16 cellular contexts compared by ENCODE assay signal in genomic region chr17:32298298-32298697, GRCh38. TPM values are rescaled to one million over a fixed set of nuclear protein-coding genes. Genes with fewer than 3 reads are reported as not detected.
DNase-seq lines count a peak whose midpoint lies in the region; ATAC-seq, FAIRE-seq and TF ChIP-seq lines count a peak whose summit lies in the region.
"Had no signal": no experiment of that assay in that cellular context is flagged by ENCODE, and none has a peak within 500 bp of the region (broad histone marks: within the 10 kb centered on the region; RNA-seq: fewer than 3 reads in every experiment).

No MANE protein-coding gene starts in this region.

- H3K27ac ChIP-seq in VCaP (peak overlapping the region; percentile 91), HepG2 (ENCODE audit: extremely low read length, insufficient read depth, low read length) (no peak overlapping the region)
- H3K27ac ChIP-seq: breast epithelium, testis had no signal

- WGBS in HepG2 (ENCODE audit: low lambda C conversion rate) = 30% methylated on average over 4 of the region's 6 CpGs

- ATAC-seq in HepG2 = peak; percentile 41
- ATAC-seq in stimulated activated naive CD8-positive, alpha-beta T cell treated with anti-CD3 and anti-CD28 coated beads, Interleukin-15, Interleukin-2, amounts not matched to agents 100 U/mL and 50 U/mL, for 24 hours = no peak
- ATAC-seq: SK-N-SH treated with all-trans-retinoic acid at 6 μM for 48 hours had no signal

- H3K4me2 ChIP-seq in HepG2 (ENCODE audit: low read depth, low read length) = peak overlapping the region; percentile 66; the same call in 1 of the 2 replicates

- TF ChIP-seq POLR2A in HepG2 (IDR thresholded peaks at IDR 0.05; ENCODE audit: insufficient read depth in 1 of 2, low read depth in 2 of 2, low read length in 2 of 2) = no peak

- H4K20me1 ChIP-seq in HepG2 (ENCODE audit: insufficient read depth, low read length) = no peaks in the 10 kb centered on the region

- peaks cover 41% of the 10 kb centered on the region for H3K4me1 ChIP-seq in HepG2 (ENCODE audit: insufficient read depth, low read length)
- H3K4me1 ChIP-seq: breast epithelium had no signal

- H3K27me3 ChIP-seq in HepG2 (ENCODE audit: control insufficient read depth in 1 of 2, insufficient read depth in 2 of 2, low read length in 2 of 2) = peaks cover 0 to 1% of the 10 kb centered on the region in 2 experiments; a peak in 2 of 5 replicates
- no peaks in the 10 kb centered on the region for H3K27me3 ChIP-seq in H7 (ENCODE audit: control insufficient read depth, insufficient read depth, low read length)
- H3K27me3 ChIP-seq: breast epithelium, testis had no signal

- DNase-seq in AG10803 (ENCODE audit: low read depth) (peak; percentile 29), ELR (ENCODE audit: low read depth) (peak; percentile 4), HepG2 (ENCODE audit: low spot score) (no peak), H7 (no peak), LoVo (ENCODE audit: low spot score) (no peak)
- no peak for DNase-seq in stimulated activated CD4-positive, alpha-beta T cell treated with anti-CD3 and anti-CD28 coated beads, Interleukin-4, amount 100 ng/mL, for 1 hour
- DNase-seq in stimulated activated naive CD8-positive, alpha-beta T cell treated with anti-CD3 and anti-CD28 coated beads, Interleukin-15, Interleukin-2, amounts not matched to agents 100 U/mL and 50 U/mL, for 24 hours = no peak
- DNase-seq: Karpas-422; NCI-H1417 treated with DMSO at 0.1 percent for 48 hours; stimulated activated CD4-positive, alpha-beta T cell treated with anti-CD3 and anti-CD28 coated beads, Interleukin-4, amount 100 ng/mL, for 24 hours; stimulated activated CD8-positive, alpha-beta memory T cell treated with anti-CD3 and anti-CD28 coated beads, Interleukin-4, amount 100 ng/mL, for 48 hours; testis had no signal

- FAIRE-seq in HepG2 (lab: Jason Lieb, UNC) = peak; percentile 23

- H3K9ac ChIP-seq in HepG2 (ENCODE audit: insufficient read depth, low read depth, low read length) = no peak overlapping the region

- TF ChIP-seq RAD21 in HepG2 (CRISPR knock-in tag; IDR thresholded peaks at IDR 0.05) = no peak

- no peak for TF ChIP-seq CTCF in AG10803 (conservative IDR thresholded peaks at IDR 0.05; ENCODE audit: low read length)
- TF ChIP-seq CTCF in VCaP (conservative IDR thresholded peaks at IDR 0.05) = peak; percentile 39; the same call in 1 of the 2 replicates
- TF ChIP-seq CTCF in HepG2 (CRISPR knock-in tag; IDR thresholded peaks at IDR 0.05) = no peak

- CTCF ChIA-PET in HepG2 (lab: Yijun Ruan, JAX; ENCODE audit: low intra/inter-chr PET ratio, low total read pairs) = no interaction called here

- H3K79me2 ChIP-seq in HepG2 (ENCODE audit: insufficient read depth, low read length) = no peaks in the 10 kb centered on the region

- intact Hi-C loops in HepG2 (cut with micrococcal nuclease; ENCODE audit: unreplicated experiment) = no loop called here

- no peak for TF ChIP-seq EP300 in HepG2 (IDR thresholded peaks at IDR 0.05; ENCODE audit: low read depth in 2 of 2, low read length in 2 of 2)
- TF ChIP-seq EP300 in HepG2 (CRISPR knock-in tag; IDR thresholded peaks at IDR 0.05; ENCODE audit: borderline replicate concordance) = no peak

- H3K9me3 ChIP-seq in HepG2 (ENCODE audit: low read length) = no peaks in the 10 kb centered on the region
- H3K9me3 ChIP-seq: breast epithelium, testis had no signal

- H2AFZ ChIP-seq in HepG2 (ENCODE audit: low read length) = no peak overlapping the region

- H3K36me3 ChIP-seq in HepG2 (replicated peaks in 1 of 2; ENCODE audit: control insufficient read depth in 1 of 2, insufficient read depth in 2 of 2, low read length in 2 of 2) (no peaks in the 10 kb centered on the region), H7 (replicated peaks; ENCODE audit: control insufficient read depth, insufficient read depth, low read length) (no peaks in the 10 kb centered on the region)
- H3K36me3 ChIP-seq: breast epithelium had no signal

- in situ Hi-C loops in HepG2 (cut with HindIII; ENCODE audit: extremely low pct_ligation_motif_present, low pct_unique_long_range_greater_than_20kb) = no loop called here

- BruUV-seq in HepG2 (replicated peaks; lab: Mats Ljungman, UMichigan) = no TSS peak

- POLR2A ChIA-PET in HepG2 (lab: Yijun Ruan, JAX) = no interaction called here

- H3K4me3 ChIP-seq in AG10803 (ENCODE audit: low read length) = no peak overlapping the region
- 0 out of 6 replicates have a peak overlapping the region, but pooled peaks of 1 of the 3 experiments have one; percentile 43 for H3K4me3 ChIP-seq in HepG2 (replicated peaks in 1 of 3; ENCODE audit: insufficient read depth in 1 of 3, low read depth in 2 of 3, low read length in 3 of 3)
- H3K4me3 ChIP-seq in H7 (ENCODE audit: insufficient read depth, low read depth, low read length) = no peak overlapping the region
- H3K4me3 ChIP-seq: breast epithelium, testis had no signal

RNA-seq across cellular contexts. Expression of gene RHBDL3, which starts 32.7 kb away (rescaled TPM):
- total RNA-seq in HepG2 (2016; rRNA removed; fragmentation: Illumina TruSeq; extraction: Trizol) = 0.09 TPM in 1 of 2 replicates, not detected in the other
- 0.18 and 0.30 TPM in 2 replicates for total RNA-seq in HepG2 (2016; cell fraction: cytosol; rRNA removed; fragmentation: Illumina TruSeq; extraction: Trizol; ENCODE audit: low read depth)
- total RNA-seq in HepG2 (2016; cell fraction: insoluble cytoplasmic fraction; rRNA removed; fragmentation: Illumina TruSeq; extraction: Trizol) = 0.11 TPM in 1 of 2 replicates, not detected in the other
- 0.07 and 0.15 TPM in 2 replicates for total RNA-seq in HepG2 (2016; cell fraction: membrane; rRNA removed; fragmentation: Illumina TruSeq; extraction: Trizol)
- 0.13 and 0.19 TPM in 2 replicates for total RNA-seq in HepG2 (2016; cell fraction: nucleus; rRNA removed; fragmentation: Illumina TruSeq; extraction: Trizol)
- polyA plus RNA-seq in HepG2 (2011; rRNA removed) = 0.04 TPM in 1 of 2 replicates, not detected in the other
- 0.07 TPM in 1 of 2 replicates, not detected in the other for polyA plus RNA-seq in HepG2 (2011; cell fraction: cytosol; rRNA removed)
- polyA plus RNA-seq in HepG2 (2011; cell fraction: nucleus; rRNA removed) = not detected in 2 replicates
- polyA plus RNA-seq in HepG2 (2012) = 0.07 TPM in 1 of 2 replicates, not detected in the other
- 0.24 and 0.34 TPM in 2 replicates for polyA plus RNA-seq in HepG2 (2016; cell fraction: cytosol; fragmentation: Illumina TruSeq; extraction: Trizol; ENCODE audit: low read depth)
- polyA plus RNA-seq in HepG2 (2016; cell fraction: insoluble cytoplasmic fraction; fragmentation: Illumina TruSeq; extraction: Trizol; ENCODE audit: low read depth) = not detected in 2 replicates
- polyA plus RNA-seq in HepG2 (2016; cell fraction: membrane; fragmentation: Illumina TruSeq; extraction: Trizol; ENCODE audit: low read depth) = 0.19 and 0.24 TPM in 2 replicates
- polyA plus RNA-seq in HepG2 (2016; cell fraction: nucleus; fragmentation: Illumina TruSeq; extraction: Trizol; ENCODE audit: insufficient read depth, low read depth) = 0.16 TPM in 1 of 2 replicates, not detected in the other
- polyA minus RNA-seq in HepG2 (2011; rRNA and poly(A)+ RNA removed; ENCODE audit: low replicate concordance) = 0.07 and 0.12 TPM in 2 replicates
- polyA minus RNA-seq in HepG2 (2011; cell fraction: cytosol; rRNA and poly(A)+ RNA removed) = not detected in 2 replicates
- not detected in 2 replicates for polyA minus RNA-seq in HepG2 (2011; cell fraction: nucleus; rRNA and poly(A)+ RNA removed)
- 5.8 and 8.5 TPM in 2 replicates for total RNA-seq in H7 (2014; rRNA removed; shearing (Covaris generic))
- total RNA-seq: kidney epithelial cell had no signal

RNA-seq across cellular contexts. Expression of gene C17orf75, which starts 43.7 kb away (rescaled TPM):
- total RNA-seq in HepG2 (2016; rRNA removed; fragmentation: Illumina TruSeq; extraction: Trizol) = 33.0 and 41.9 TPM in 2 replicates
- 9.0 and 9.5 TPM in 2 replicates for total RNA-seq in HepG2 (2016; cell fraction: cytosol; rRNA removed; fragmentation: Illumina TruSeq; extraction: Trizol; ENCODE audit: low read depth)
- total RNA-seq in HepG2 (2016; cell fraction: insoluble cytoplasmic fraction; rRNA removed; fragmentation: Illumina TruSeq; extraction: Trizol) = 34.7 and 41.5 TPM in 2 replicates
- total RNA-seq in HepG2 (2016; cell fraction: membrane; rRNA removed; fragmentation: Illumina TruSeq; extraction: Trizol) = 11.8 and 12.8 TPM in 2 replicates
- total RNA-seq in HepG2 (2016; cell fraction: nucleus; rRNA removed; fragmentation: Illumina TruSeq; extraction: Trizol) = 18.9 and 25.5 TPM in 2 replicates
- polyA plus RNA-seq in HepG2 (2011; rRNA removed) = 13.4 and 16.2 TPM in 2 replicates
- 9.4 and 10.6 TPM in 2 replicates for polyA plus RNA-seq in HepG2 (2011; cell fraction: cytosol; rRNA removed)
- polyA plus RNA-seq in HepG2 (2011; cell fraction: nucleus; rRNA removed) = 14.6 and 14.9 TPM in 2 replicates
- 16.5 and 22.8 TPM in 2 replicates for polyA plus RNA-seq in HepG2 (2012)
- 4.4 and 6.4 TPM in 2 replicates for polyA plus RNA-seq in HepG2 (2016; cell fraction: cytosol; fragmentation: Illumina TruSeq; extraction: Trizol; ENCODE audit: low read depth)
- 30.1 and 31.8 TPM in 2 replicates for polyA plus RNA-seq in HepG2 (2016; cell fraction: insoluble cytoplasmic fraction; fragmentation: Illumina TruSeq; extraction: Trizol; ENCODE audit: low read depth)
- polyA plus RNA-seq in HepG2 (2016; cell fraction: membrane; fragmentation: Illumina TruSeq; extraction: Trizol; ENCODE audit: low read depth) = 6.8 and 8.1 TPM in 2 replicates
- polyA plus RNA-seq in HepG2 (2016; cell fraction: nucleus; fragmentation: Illumina TruSeq; extraction: Trizol; ENCODE audit: insufficient read depth, low read depth) = 37.3 and 41.0 TPM in 2 replicates
- polyA minus RNA-seq in HepG2 (2011; rRNA and poly(A)+ RNA removed; ENCODE audit: low replicate concordance) = 8.8 and 11.5 TPM in 2 replicates
- 6.3 and 6.9 TPM in 2 replicates for polyA minus RNA-seq in HepG2 (2011; cell fraction: cytosol; rRNA and poly(A)+ RNA removed)
- 8.2 and 15.4 TPM in 2 replicates for polyA minus RNA-seq in HepG2 (2011; cell fraction: nucleus; rRNA and poly(A)+ RNA removed)
- total RNA-seq in H7 (2014; rRNA removed; shearing (Covaris generic)) = 52.4 and 73.0 TPM in 2 replicates

RNA-seq across cellular contexts. Expression of gene ZNF207, which starts 51.7 kb away (rescaled TPM):
- total RNA-seq in HepG2 (2016; rRNA removed; fragmentation: Illumina TruSeq; extraction: Trizol) = 164 and 194 TPM in 2 replicates
- total RNA-seq in HepG2 (2016; cell fraction: cytosol; rRNA removed; fragmentation: Illumina TruSeq; extraction: Trizol; ENCODE audit: low read depth) = 40.6 and 48.2 TPM in 2 replicates
- 167 and 194 TPM in 2 replicates for total RNA-seq in HepG2 (2016; cell fraction: insoluble cytoplasmic fraction; rRNA removed; fragmentation: Illumina TruSeq; extraction: Trizol)
- 70.7 and 78.1 TPM in 2 replicates for total RNA-seq in HepG2 (2016; cell fraction: membrane; rRNA removed; fragmentation: Illumina TruSeq; extraction: Trizol)
- 198 and 199 TPM in 2 replicates for total RNA-seq in HepG2 (2016; cell fraction: nucleus; rRNA removed; fragmentation: Illumina TruSeq; extraction: Trizol)
- 140 and 150 TPM in 2 replicates for polyA plus RNA-seq in HepG2 (2011; rRNA removed)
- 114 and 115 TPM in 2 replicates for polyA plus RNA-seq in HepG2 (2011; cell fraction: cytosol; rRNA removed)
- polyA plus RNA-seq in HepG2 (2011; cell fraction: nucleus; rRNA removed) = 159 and 219 TPM in 2 replicates
- polyA plus RNA-seq in HepG2 (2012) = 92.3 and 112 TPM in 2 replicates
- polyA plus RNA-seq in HepG2 (2016; cell fraction: cytosol; fragmentation: Illumina TruSeq; extraction: Trizol; ENCODE audit: low read depth) = 18.1 and 20.9 TPM in 2 replicates
- 223 and 226 TPM in 2 replicates for polyA plus RNA-seq in HepG2 (2016; cell fraction: insoluble cytoplasmic fraction; fragmentation: Illumina TruSeq; extraction: Trizol; ENCODE audit: low read depth)
- 45.3 and 50.8 TPM in 2 replicates for polyA plus RNA-seq in HepG2 (2016; cell fraction: membrane; fragmentation: Illumina TruSeq; extraction: Trizol; ENCODE audit: low read depth)
- polyA plus RNA-seq in HepG2 (2016; cell fraction: nucleus; fragmentation: Illumina TruSeq; extraction: Trizol; ENCODE audit: insufficient read depth, low read depth) = 168 and 187 TPM in 2 replicates
- 218 and 342 TPM in 2 replicates for polyA minus RNA-seq in HepG2 (2011; rRNA and poly(A)+ RNA removed; ENCODE audit: low replicate concordance)
- 88.9 and 92.0 TPM in 2 replicates for polyA minus RNA-seq in HepG2 (2011; cell fraction: cytosol; rRNA and poly(A)+ RNA removed)
- polyA minus RNA-seq in HepG2 (2011; cell fraction: nucleus; rRNA and poly(A)+ RNA removed) = 313 and 333 TPM in 2 replicates
- 132 and 135 TPM in 2 replicates for total RNA-seq in H7 (2014; rRNA removed; shearing (Covaris generic))

Comparison
In these comparisons a context has a peak if more than half of its experiments do, and no peak if none do; other contexts are left out.
1. DNase-seq: peak in AG10803 (single experiment) and ELR (single experiment); none in HepG2 (single experiment), H7 (single experiment), stimulated activated CD4-positive, alpha-beta T cell treated with anti-CD3 and anti-CD28 coated beads, Interleukin-4, amount 100 ng/mL, for 1 hour (single experiment), LoVo (single experiment) and stimulated activated naive CD8-positive, alpha-beta T cell treated with anti-CD3 and anti-CD28 coated beads, Interleukin-15, Interleukin-2, amounts not matched to agents 100 U/mL and 50 U/mL, for 24 hours (single experiment).